10 cellular contexts compared by ENCODE assay signal in the genomic region with DNA sequence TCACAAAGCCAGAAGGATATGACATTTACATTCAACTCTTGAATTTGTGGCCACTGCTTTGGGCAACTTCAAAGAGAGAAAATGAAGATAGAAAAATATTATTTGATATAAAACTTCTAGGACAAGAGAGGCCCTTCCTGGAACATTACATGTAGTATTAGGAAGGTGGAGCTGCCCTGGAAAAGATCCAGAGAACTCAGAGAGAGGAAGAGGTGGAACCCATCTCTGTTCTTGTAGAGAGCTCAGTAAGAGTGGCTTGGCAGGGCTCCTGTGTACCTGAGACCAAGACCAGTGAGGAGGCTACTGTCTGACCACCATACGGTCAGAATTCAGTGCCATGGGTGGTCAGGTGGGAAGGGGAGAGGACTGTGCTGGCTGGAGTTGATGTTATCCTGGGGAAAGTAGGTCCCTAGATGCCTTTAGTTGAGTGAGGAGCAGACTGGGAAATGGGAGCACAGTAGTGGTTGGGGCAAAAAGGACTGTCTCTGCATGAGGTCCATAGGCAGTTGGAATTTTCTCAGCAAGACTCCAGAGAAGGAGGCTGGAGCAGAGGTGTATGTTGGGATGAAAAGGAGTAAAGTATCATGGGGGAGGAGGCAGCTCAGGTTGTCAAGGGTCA. TPM values are rescaled to one million over a fixed set of nuclear protein-coding genes. Genes with fewer than 3 reads are reported as not detected.
A peak's percentile ranks its signal among the peaks of the same experiment; 100 is the strongest.
DNase-seq lines count a peak whose midpoint lies in the region; ATAC-seq and TF ChIP-seq lines count a peak whose summit lies in the region.
"Had no signal": no experiment of that assay in that cellular context is flagged by ENCODE, and none has a peak within 500 bp of the region (broad histone marks: within the 10 kb centered on the region; RNA-seq: fewer than 3 reads in every experiment).

No MANE protein-coding gene starts in this region.

- DNase-seq in NCI-H345 (lab: John Stamatoyannopoulos, UW) = peak; percentile 17
- no peak for DNase-seq in NCI-H345 treated with DMSO at 0.1 percent for 48 hours (lab: John Stamatoyannopoulos, UW; ENCODE audit: unreplicated experiment)
- DNase-seq in SJSA1 (ENCODE audit: low read depth in 1 of 2, low spot score in 2 of 2) = no peak
- DNase-seq: 8988T, nucleus accumbens had no signal

- ATAC-seq in gastroesophageal sphincter = no peak
- no peak for ATAC-seq in HG03095 (IDR thresholded peaks at IDR 0.05; ENCODE audit: unreplicated experiment)
- ATAC-seq in HG02759 (IDR thresholded peaks at IDR 0.05; ENCODE audit: unreplicated experiment) = no peak
- ATAC-seq in HG03520 (IDR thresholded peaks at IDR 0.05; ENCODE audit: unreplicated experiment) = no peak

- H3K36me3 ChIP-seq in SJSA1 (peaks cover 45% of the 10 kb centered on the region), gastroesophageal sphincter (peaks cover 0 to 20% of the 10 kb centered on the region in 2 donors)

- 71% methylated on average over 1 of the region's 1 CpG; no CpG with 5 or more reads in 1 of the 2 donors for WGBS in gastroesophageal sphincter (ENCODE audit: low coverage in 1 of 2), 2 donors

- TF ChIP-seq POLR2A in gastroesophageal sphincter (IDR thresholded peaks at IDR 0.05) = no peak

- no peak for TF ChIP-seq CTCF in gastroesophageal sphincter (IDR thresholded peaks at IDR 0.05)

- no peaks in the 10 kb centered on the region for H3K9me3 ChIP-seq in SJSA1 (replicated peaks)
- peaks cover 0 to 4% (median 0%) of the 10 kb centered on the region in 3 donors for H3K9me3 ChIP-seq in gastroesophageal sphincter

- H3K27me3 ChIP-seq in SJSA1 (replicated peaks) = no peaks in the 10 kb centered on the region
- H3K27me3 ChIP-seq in gastroesophageal sphincter = no peaks in the 10 kb centered on the region

- no peak for TF ChIP-seq EP300 in gastroesophageal sphincter (IDR thresholded peaks at IDR 0.05)

- H3K4me1 ChIP-seq in SJSA1 (replicated peaks) (peaks cover 42% of the 10 kb centered on the region), gastroesophageal sphincter (peaks cover 0 to 40% (median 13%) of the 10 kb centered on the region in 3 donors)

- H3K4me3 ChIP-seq in SJSA1 = no peak overlapping the region
- H3K4me3 ChIP-seq in gastroesophageal sphincter = no peak overlapping the region
- no peak overlapping the region for H3K4me3 ChIP-seq in skin epidermis

- peak overlapping the region; percentile 75 for H3K27ac ChIP-seq in SJSA1
- H3K27ac ChIP-seq in gastroesophageal sphincter = peak overlapping the region in 3 of 4 donors; percentile 11 to 42 (median 42)
- H3K27ac ChIP-seq in skin epidermis = peak overlapping the region; percentile 1 to 91 (median 63)

RNA-seq across cellular contexts. Expression of a gene that starts 7.6 kb away (rescaled TPM):
- total RNA-seq in SJSA1 (2014; rRNA removed; shearing (Covaris generic)) = 172 and 185 TPM in 2 replicates
- total RNA-seq in gastroesophageal sphincter = 100 to 1,000 TPM in 3 of 4 donors, 10 to 100 TPM in 1; 29.0 to 159 (median 112) TPM
